ENCODE assay signal across 22 cellular contexts in the genomic region with DNA sequence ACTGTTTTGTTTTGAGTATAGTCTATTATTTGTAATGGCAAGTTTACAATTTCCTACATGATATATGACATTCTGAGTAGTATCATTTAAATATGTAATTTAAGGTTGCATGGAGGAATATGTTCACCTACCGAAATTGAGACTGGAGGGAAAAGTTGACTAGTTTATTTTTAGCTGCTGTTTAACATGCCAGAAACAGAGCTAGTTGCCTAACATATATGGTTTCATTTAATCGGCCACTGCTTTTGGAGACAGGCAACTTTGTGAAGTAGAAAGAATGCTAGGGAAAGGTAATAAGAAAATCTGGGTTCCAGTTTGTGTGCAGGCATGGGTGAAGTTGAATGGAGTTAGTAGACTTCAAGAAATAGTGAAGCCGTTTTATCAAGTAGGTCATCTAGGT.
"Had no signal": no experiment of that assay in that cellular context is flagged by ENCODE, and none has a peak within 500 bp of the region (broad histone marks: within the 10 kb centered on the region; RNA-seq: fewer than 3 reads in every experiment).

No MANE protein-coding gene starts in this region.

- ATAC-seq: effector memory CD8-positive, alpha-beta T cell; foreskin keratinocyte; lower lobe of right lung; naive thymus-derived CD8-positive, alpha-beta T cell; sciatic nerve; stimulated activated memory B cell treated with anti-CD40 and anti-IgM and Interleukin-4, amounts not matched to agents 10 μg/mL and 1 μg/mL and 100 μg/mL, for 72 hours; T-helper 17 cell had no signal

- H3K4me1 ChIP-seq: foreskin keratinocyte, parathyroid adenoma, thyroid gland had no signal

- H3K36me3 ChIP-seq: lower lobe of right lung, neutrophil, thyroid gland, WERI-Rb-1 had no signal

- H3K9me3 ChIP-seq: lower lobe of right lung, neutrophil, thyroid gland had no signal

- H3K27ac ChIP-seq: foreskin keratinocyte, hepatocyte, lower lobe of right lung, neutrophil, parathyroid adenoma, thyroid gland, WERI-Rb-1 had no signal

- H3K27me3 Mint-ChIP-seq: brain; effector memory CD8-positive, alpha-beta T cell; naive thymus-derived CD8-positive, alpha-beta T cell; stimulated activated memory B cell treated with anti-CD40 and anti-IgM and Interleukin-4, amounts not matched to agents 10 μg/mL and 1 μg/mL and 100 μg/mL, for 72 hours; T-helper 17 cell had no signal

- H3K9ac ChIP-seq: parathyroid adenoma had no signal

- H3K9me3 Mint-ChIP-seq: brain; effector memory CD8-positive, alpha-beta T cell had no signal

- FAIRE-seq: islet of Langerhans, urothelium cell line had no signal

- H3K27ac Mint-ChIP-seq: stimulated activated memory B cell treated with anti-CD40 and anti-IgM and Interleukin-4, amounts not matched to agents 10 μg/mL and 1 μg/mL and 100 μg/mL, for 72 hours; T-helper 17 cell had no signal

- H3K36me3 Mint-ChIP-seq: brain; stimulated activated memory B cell treated with anti-CD40 and anti-IgM and Interleukin-4, amounts not matched to agents 10 μg/mL and 1 μg/mL and 100 μg/mL, for 72 hours had no signal

- H3K4me3 ChIP-seq: hepatocyte, lower lobe of right lung, smooth muscle cell, thyroid gland had no signal

- H3K4me3 Mint-ChIP-seq: brain; naive thymus-derived CD8-positive, alpha-beta T cell; stimulated activated memory B cell treated with anti-CD40 and anti-IgM and Interleukin-4, amounts not matched to agents 10 μg/mL and 1 μg/mL and 100 μg/mL, for 72 hours; T-helper 17 cell had no signal

- DNase-seq: activated CD4-positive, alpha-beta T cell treated with anti-CD3 and anti-CD28 coated beads for 1 hour; activated CD8-positive, alpha-beta memory T cell treated with anti-CD3 and anti-CD28 coated beads for 24 hours; activated effector memory CD4-positive, alpha-beta T cell treated with anti-CD3 and anti-CD28 coated beads, Interleukin-2, amount 50 U/mL, for 16 hours; anterior cingulate cortex; caudate nucleus; effector memory CD8-positive, alpha-beta T cell; foreskin keratinocyte; lower lobe of right lung; naive thymus-derived CD8-positive, alpha-beta T cell; stimulated activated CD4-positive, alpha-beta T cell treated with anti-CD3 and anti-CD28 coated beads, Interleukin-4, amount 100 ng/mL, for 24 hours; T-helper 17 cell; thyroid gland; WERI-Rb-1 had no signal
